In the genomic region with DNA sequence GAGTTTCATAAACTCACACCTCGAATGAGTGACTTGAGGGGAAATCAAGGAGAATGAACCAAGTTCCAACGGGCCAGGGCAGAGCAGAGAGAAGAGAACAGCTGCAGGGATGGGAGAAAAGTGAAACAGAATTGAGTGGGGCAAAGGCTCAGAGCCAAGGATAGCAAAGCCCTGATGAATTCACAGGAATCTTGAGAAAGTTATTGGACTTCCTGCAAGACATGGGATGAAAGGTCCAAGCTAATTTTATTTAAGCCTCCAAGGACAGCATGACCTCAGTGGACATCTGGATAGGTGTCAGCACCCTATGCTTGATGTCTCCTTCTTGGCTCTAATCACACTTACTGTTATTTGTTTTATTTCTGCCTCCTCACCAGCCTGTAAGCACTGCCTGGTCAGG, we compare ENCODE assay signal across 24 cellular contexts.
"Had no signal": no experiment of that assay in that cellular context is flagged by ENCODE, and none has a peak within 500 bp of the region (broad histone marks: within the 10 kb centered on the region; RNA-seq: fewer than 3 reads in every experiment).

No MANE protein-coding gene starts in this region.

- H3K27me3 ChIP-seq: body of pancreas, gastroesophageal sphincter, neural progenitor cell, spleen, vagina had no signal

- H3K4me2 ChIP-seq: neural progenitor cell had no signal

- H3K27ac ChIP-seq: body of pancreas, gastroesophageal sphincter, neural progenitor cell, spleen, thoracic aorta, vagina had no signal

- H2AFZ ChIP-seq: neural progenitor cell had no signal

- H3K4me3 Mint-ChIP-seq: activated CD4-positive, alpha-beta T cell treated with anti-CD3 and anti-CD28 coated beads, Interleukin-2, amount 10 ng/mL, durations not matched to agents 7 days and 5 days; activated CD8-positive, alpha-beta memory T cell treated with anti-CD3 and anti-CD28 coated beads, Interleukin-2, amount 10 ng/mL, durations not matched to agents 7 days and 5 days; activated CD8-positive, alpha-beta T cell treated with anti-CD3 and anti-CD28 coated beads for 36 hours; activated naive CD4-positive, alpha-beta T cell treated with anti-CD3 and anti-CD28 coated beads, Interleukin-2, amount 10 ng/mL, durations not matched to agents 7 days and 5 days; naive thymus-derived CD4-positive, alpha-beta T cell; neural progenitor cell; T-helper 17 cell; type B pancreatic cell had no signal

- H3K4me3 ChIP-seq: body of pancreas, gastroesophageal sphincter, lung, neural progenitor cell, spleen, thoracic aorta, vagina had no signal

- ATAC-seq: activated CD8-positive, alpha-beta memory T cell treated with anti-CD3 and anti-CD28 coated beads, Interleukin-2, amount 10 ng/mL, durations not matched to agents 7 days and 5 days; activated CD8-positive, alpha-beta T cell treated with anti-CD3 and anti-CD28 coated beads for 36 hours; body of pancreas; gastroesophageal sphincter; naive thymus-derived CD4-positive, alpha-beta T cell; T-helper 17 cell had no signal

- H3K9me3 Mint-ChIP-seq: activated CD4-positive, alpha-beta T cell treated with anti-CD3 and anti-CD28 coated beads, Interleukin-2, amount 10 ng/mL, durations not matched to agents 7 days and 5 days; activated CD8-positive, alpha-beta T cell treated with anti-CD3 and anti-CD28 coated beads for 36 hours; activated naive CD4-positive, alpha-beta T cell treated with anti-CD3 and anti-CD28 coated beads, Interleukin-2, amount 10 ng/mL, durations not matched to agents 7 days and 5 days had no signal

- H3K9ac ChIP-seq: neural progenitor cell had no signal

- FAIRE-seq: keratinocyte had no signal

- DNase-seq: activated CD4-positive, alpha-beta T cell treated with anti-CD3 and anti-CD28 coated beads, Interleukin-2, amount 10 ng/mL, durations not matched to agents 7 days and 5 days; activated CD4-positive, CD25-positive, alpha-beta regulatory T cell; activated CD8-positive, alpha-beta memory T cell treated with anti-CD3 and anti-CD28 coated beads, Interleukin-2, amount 10 ng/mL, durations not matched to agents 7 days and 5 days; activated CD8-positive, alpha-beta T cell treated with anti-CD3 and anti-CD28 coated beads for 36 hours; activated effector memory CD4-positive, alpha-beta T cell treated with anti-CD3 and anti-CD28 coated beads, Interleukin-2, amount 50 U/mL, for 16 hours; activated naive CD4-positive, alpha-beta T cell treated with anti-CD3 and anti-CD28 coated beads, Interleukin-2, amount 10 ng/mL, durations not matched to agents 7 days and 5 days; activated T-cell treated with anti-CD3 and anti-CD28 coated beads for 4 hours; body of pancreas; caudate nucleus; dermis blood vessel endothelial cell; effector CD8-positive, alpha-beta T cell; head of caudate nucleus; naive thymus-derived CD4-positive, alpha-beta T cell; spleen; stimulated activated CD4-positive, alpha-beta T cell treated with anti-CD3 and anti-CD28 coated beads, Interleukin-4, amount 100 ng/mL, for 1 hour; stimulated activated naive CD4-positive, alpha-beta T cell treated with Interleukin-2 at 50 U/mL for 16 hours; T-helper 17 cell had no signal

- H3K36me3 ChIP-seq: gastroesophageal sphincter, neural progenitor cell, spleen, thoracic aorta, vagina had no signal

- H3K4me1 ChIP-seq: body of pancreas, gastroesophageal sphincter, spleen, vagina had no signal

- H3K4me1 Mint-ChIP-seq: activated CD4-positive, alpha-beta T cell treated with anti-CD3 and anti-CD28 coated beads, Interleukin-2, amount 10 ng/mL, durations not matched to agents 7 days and 5 days; activated CD8-positive, alpha-beta memory T cell treated with anti-CD3 and anti-CD28 coated beads, Interleukin-2, amount 10 ng/mL, durations not matched to agents 7 days and 5 days; activated naive CD4-positive, alpha-beta T cell treated with anti-CD3 and anti-CD28 coated beads, Interleukin-2, amount 10 ng/mL, durations not matched to agents 7 days and 5 days had no signal

- H3K27me3 Mint-ChIP-seq: type B pancreatic cell had no signal

- H3K9me3 ChIP-seq: body of pancreas, gastroesophageal sphincter, spleen, thoracic aorta, vagina had no signal

- H3K27ac Mint-ChIP-seq: activated CD4-positive, alpha-beta T cell treated with anti-CD3 and anti-CD28 coated beads, Interleukin-2, amount 10 ng/mL, durations not matched to agents 7 days and 5 days; activated CD8-positive, alpha-beta memory T cell treated with anti-CD3 and anti-CD28 coated beads, Interleukin-2, amount 10 ng/mL, durations not matched to agents 7 days and 5 days; activated CD8-positive, alpha-beta T cell treated with anti-CD3 and anti-CD28 coated beads for 36 hours; activated naive CD4-positive, alpha-beta T cell treated with anti-CD3 and anti-CD28 coated beads, Interleukin-2, amount 10 ng/mL, durations not matched to agents 7 days and 5 days; naive thymus-derived CD4-positive, alpha-beta T cell; neural progenitor cell; T-helper 17 cell; type B pancreatic cell had no signal

- H3K36me3 Mint-ChIP-seq: activated CD8-positive, alpha-beta memory T cell treated with anti-CD3 and anti-CD28 coated beads, Interleukin-2, amount 10 ng/mL, durations not matched to agents 7 days and 5 days; activated naive CD4-positive, alpha-beta T cell treated with anti-CD3 and anti-CD28 coated beads, Interleukin-2, amount 10 ng/mL, durations not matched to agents 7 days and 5 days; neural progenitor cell had no signal
